12 cellular contexts compared by ENCODE assay signal in the genomic region with DNA sequence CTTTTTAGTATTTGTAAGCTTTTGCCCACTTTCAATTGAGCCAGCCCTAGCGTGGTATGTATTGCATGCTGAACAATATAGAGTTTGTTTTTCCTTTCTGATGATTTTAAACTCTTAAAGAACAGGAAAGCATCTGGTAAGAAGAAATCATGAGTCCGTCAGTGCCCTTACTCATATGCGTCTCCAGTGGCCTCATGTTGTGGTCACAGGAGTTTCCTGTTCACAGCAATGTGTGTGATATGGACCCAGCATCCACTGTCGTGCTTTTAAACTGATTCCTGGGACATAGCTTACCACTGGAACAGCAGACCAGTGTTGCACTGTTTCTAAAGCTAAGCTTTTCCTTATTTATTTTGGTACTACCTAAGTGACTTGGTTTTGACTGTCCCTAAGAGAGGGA. TPM values are rescaled to one million over a fixed set of nuclear protein-coding genes. Genes with fewer than 3 reads are reported as not detected.
A peak's percentile ranks its signal among the peaks of the same experiment; 100 is the strongest.
DNase-seq lines count a peak whose midpoint lies in the region; ATAC-seq and TF ChIP-seq lines count a peak whose summit lies in the region.
"Had no signal": no experiment of that assay in that cellular context is flagged by ENCODE, and none has a peak within 500 bp of the region (broad histone marks: within the 10 kb centered on the region; RNA-seq: fewer than 3 reads in every experiment).

No MANE protein-coding gene starts in this region.

- H3K9ac ChIP-seq in GM23248, result peak overlapping the region; percentile 28; the same call in 1 of the 2 replicates

- DNase-seq in CD14-positive monocyte (ENCODE audit: low spot score) (no peak), GM23248 (peak; percentile 76), hepatic stellate cell (ENCODE audit: low spot score) (peak; percentile 79), glutamatergic neuron (no peak), SK-N-DZ (ENCODE audit: low spot score) (no peak), NK-92 (lab: John Stamatoyannopoulos, UW; ENCODE audit: unreplicated experiment) (no peak)
- peak; percentile 45 for DNase-seq in activated CD4-positive, alpha-beta memory T cell treated with anti-CD3 and anti-CD28 coated beads, Interleukin-2, amount 10 ng/mL, durations not matched to agents 7 days and 5 days
- DNase-seq: amniotic stem cell, uterus had no signal

- H3F3A ChIP-seq in GM23248 (ENCODE audit: insufficient read depth), result peaks cover 18% of the 10 kb centered on the region

- intact Hi-C loops in CD14-positive monocyte (cut with micrococcal nuclease), result no loop called here

- H3K27ac Mint-ChIP-seq in CD14-positive monocyte (peak overlapping the region in 4 of 7 donors; percentile 1 to 65 (median 32)), glutamatergic neuron (ENCODE audit: unreplicated experiment) (no peak overlapping the region)
- peak overlapping the region; percentile 23 for H3K27ac Mint-ChIP-seq in activated CD4-positive, alpha-beta memory T cell treated with anti-CD3 and anti-CD28 coated beads, Interleukin-2, amount 10 ng/mL, durations not matched to agents 7 days and 5 days
- H3K27ac Mint-ChIP-seq: mesothelial cell of epicardium had no signal

- peaks cover 76 to 94% of the 10 kb centered on the region in 2 donors for H3K36me3 Mint-ChIP-seq in CD14-positive monocyte
- peaks cover 18% of the 10 kb centered on the region for H3K36me3 Mint-ChIP-seq in activated CD4-positive, alpha-beta memory T cell treated with anti-CD3 and anti-CD28 coated beads, Interleukin-2, amount 10 ng/mL, durations not matched to agents 7 days and 5 days (ENCODE audit: low read depth)
- no peaks in the 10 kb centered on the region for H3K36me3 Mint-ChIP-seq in glutamatergic neuron (ENCODE audit: unreplicated experiment)

- TF ChIP-seq CTCF in CD14-positive monocyte (IDR thresholded peaks at IDR 0.05) (no peak), glutamatergic neuron (IDR thresholded peaks at IDR 0.05; ENCODE audit: partially characterized antibody, unreplicated experiment) (no peak)

- in situ Hi-C loops in GM23248 (cut with MboI), result no loop called here

- peaks cover 30% of the 10 kb centered on the region for H3K36me3 ChIP-seq in GM23248 (ENCODE audit: low read depth)
- H3K36me3 ChIP-seq: uterus had no signal

- 35 to 42% methylated on average over 4 of the region's 4 CpGs for WGBS in GM23248 (ENCODE audit: low coverage in 1 of 2, low lambda C conversion rate in 2 of 2, missing lambda C conversion rate in 2 of 2), 2 experiments

- peak overlapping the region; percentile 29 for H3K4me2 ChIP-seq in GM23248 (ENCODE audit: unreplicated experiment)

- H3K9me2 ChIP-seq in GM23248 (ENCODE audit: insufficient read depth), result no peaks in the 10 kb centered on the region

- H3K27me3 ChIP-seq in GM23248 (replicated peaks; ENCODE audit: insufficient read depth), result no peaks in the 10 kb centered on the region
- H3K27me3 ChIP-seq: gastroesophageal sphincter, uterus had no signal

- H3K27ac ChIP-seq in GM23248, result peak overlapping the region; percentile 75
- H3K27ac ChIP-seq: gastroesophageal sphincter, uterus had no signal

- no peaks in the 10 kb centered on the region for H4K20me1 ChIP-seq in GM23248 (ENCODE audit: insufficient read depth)

- no peak overlapping the region for H2AFZ ChIP-seq in GM23248

- no peak for ATAC-seq in GM19467 (IDR thresholded peaks at IDR 0.05; ENCODE audit: unreplicated experiment)
- ATAC-seq: gastroesophageal sphincter had no signal

- H3K4me3 Mint-ChIP-seq in CD14-positive monocyte (no peak overlapping the region), glutamatergic neuron (ENCODE audit: unreplicated experiment) (no peak overlapping the region)
- no peak overlapping the region for H3K4me3 Mint-ChIP-seq in activated CD4-positive, alpha-beta memory T cell treated with anti-CD3 and anti-CD28 coated beads, Interleukin-2, amount 10 ng/mL, durations not matched to agents 7 days and 5 days
- H3K4me3 Mint-ChIP-seq: mesothelial cell of epicardium had no signal

- H3K4me3 ChIP-seq in GM23248, result no peak overlapping the region
- H3K4me3 ChIP-seq: gastroesophageal sphincter, uterus had no signal

- no peaks in the 10 kb centered on the region for H3K79me2 ChIP-seq in GM23248 (ENCODE audit: insufficient read depth)

- H3K4me1 ChIP-seq in GM23248 (ENCODE audit: insufficient read depth), result peaks cover 21% of the 10 kb centered on the region
- H3K4me1 ChIP-seq: gastroesophageal sphincter, uterus had no signal

- H3K9me3 Mint-ChIP-seq in CD14-positive monocyte (no peaks in the 10 kb centered on the region), glutamatergic neuron (ENCODE audit: unreplicated experiment) (no peaks in the 10 kb centered on the region)
- no peaks in the 10 kb centered on the region for H3K9me3 Mint-ChIP-seq in activated CD4-positive, alpha-beta memory T cell treated with anti-CD3 and anti-CD28 coated beads, Interleukin-2, amount 10 ng/mL, durations not matched to agents 7 days and 5 days
- H3K9me3 Mint-ChIP-seq: mesothelial cell of epicardium had no signal

- POLR2A ChIA-PET in activated CD4-positive, alpha-beta memory T cell treated with anti-CD3 and anti-CD28 coated beads, Interleukin-2, amount 10 ng/mL, durations not matched to agents 7 days and 5 days (lab: Charles Lee), result no interaction called here

- CTCF ChIA-PET in activated CD4-positive, alpha-beta memory T cell treated with anti-CD3 and anti-CD28 coated beads, Interleukin-2, amount 10 ng/mL, durations not matched to agents 7 days and 5 days (lab: Charles Lee), result interaction anchor here (1.0 to 1.9 kb wide), 3 partner anchors 8 to 51 kb away, joined by 4 to 5 read pairs (median 5); no protein-coding TSS in a partner anchor

- H3K27me3 Mint-ChIP-seq in CD14-positive monocyte (ENCODE audit: low read depth in 3 of 3), result no peaks in the 10 kb centered on the region
- H3K27me3 Mint-ChIP-seq in activated CD4-positive, alpha-beta memory T cell treated with anti-CD3 and anti-CD28 coated beads, Interleukin-2, amount 10 ng/mL, durations not matched to agents 7 days and 5 days, result no peaks in the 10 kb centered on the region
- H3K27me3 Mint-ChIP-seq in glutamatergic neuron (ENCODE audit: unreplicated experiment), result no peaks in the 10 kb centered on the region

- H3K4me1 Mint-ChIP-seq in CD14-positive monocyte (peaks cover 9% of the 10 kb centered on the region), glutamatergic neuron (ENCODE audit: low read depth, unreplicated experiment) (peaks cover 2% of the 10 kb centered on the region)
- peaks cover 15% of the 10 kb centered on the region for H3K4me1 Mint-ChIP-seq in activated CD4-positive, alpha-beta memory T cell treated with anti-CD3 and anti-CD28 coated beads, Interleukin-2, amount 10 ng/mL, durations not matched to agents 7 days and 5 days
- H3K4me1 Mint-ChIP-seq: mesothelial cell of epicardium had no signal

- H3K9me3 ChIP-seq in GM23248 (ENCODE audit: low read depth), result no peaks in the 10 kb centered on the region
- H3K9me3 ChIP-seq: gastroesophageal sphincter, uterus had no signal

RNA-seq across cellular contexts. Expression of a gene that starts 40.1 kb away (rescaled TPM):
- polyA plus RNA-seq in CD14-positive monocyte (100 to 1,000 TPM; 391 to 423 TPM), GM23248 (2016; fragmentation: Nextera tagmentation; extraction: Ambion mirVana) (64.6 and 67.6 TPM in 2 replicates)
- 33.8 and 70.7 TPM in 2 replicates for total RNA-seq in GM23248 (2014; rRNA removed; shearing (Covaris generic))
- total RNA-seq in activated CD4-positive, alpha-beta memory T cell treated with anti-CD3 and anti-CD28 coated beads, Interleukin-2, amount 10 ng/mL, durations not matched to agents 7 days and 5 days, result 10 to 100 TPM; 21.4 to 25.7 TPM
- total RNA-seq in glutamatergic neuron (ENCODE audit: unreplicated experiment), result 18.5 TPM
- polyA plus RNA-seq in SK-N-DZ (2014; cell fraction: cytosol; rRNA removed), result 91.3 and 98.4 TPM in 2 replicates
- polyA plus RNA-seq in SK-N-DZ (2014; cell fraction: nucleus; rRNA removed), result 69.5 and 119 TPM in 2 replicates

Comparison
In these comparisons a context has a peak if more than half of its experiments do, and no peak if none do; other contexts are left out.
1. DNase-seq: peak in GM23248 (single experiment), activated CD4-positive, alpha-beta memory T cell treated with anti-CD3 and anti-CD28 coated beads, Interleukin-2, amount 10 ng/mL, durations not matched to agents 7 days and 5 days (single experiment) and hepatic stellate cell (single experiment); none in CD14-positive monocyte (single experiment), glutamatergic neuron (single experiment), SK-N-DZ (single experiment) and NK-92 (single experiment).